In genomic region chr12:106480259-106480658, GRCh38 we compare ENCODE assay signal across 25 cellular contexts.
"Had no signal": no experiment of that assay in that cellular context is flagged by ENCODE, and none has a peak within 500 bp of the region (broad histone marks: within the 10 kb centered on the region; RNA-seq: fewer than 3 reads in every experiment).

No MANE protein-coding gene starts in this region.

- H3K27me3 ChIP-seq: gastrocnemius medialis, heart right ventricle, neural progenitor cell, pancreas, right lobe of liver, spleen, stomach, transverse colon had no signal

- H3K9me3 ChIP-seq: gastrocnemius medialis, heart right ventricle, pancreas, right lobe of liver, spleen, stomach, thoracic aorta, transverse colon had no signal

- ATAC-seq: effector memory CD8-positive, alpha-beta T cell; gastrocnemius medialis; heart right ventricle; left ventricle myocardium superior; natural killer cell treated with Interleukin-12 subunit alpha and Interleukin-12 subunit beta and Interleukin-15 and Interleukin-18, amount 100 ng/mL, for 72 hours; pancreas; right lobe of liver; stimulated activated naive B cell treated with anti-CD40 and anti-IgM and Interleukin-4, amounts not matched to agents 10 μg/mL and 1 μg/mL and 100 μg/mL, for 72 hours had no signal

- H3K27ac ChIP-seq: gastrocnemius medialis, heart right ventricle, neural progenitor cell, pancreas, right lobe of liver, spleen, stomach, thoracic aorta, transverse colon had no signal

- H3K4me2 ChIP-seq: neural progenitor cell had no signal

- H3K36me3 ChIP-seq: gastrocnemius medialis, neural progenitor cell, pancreas, right lobe of liver, thoracic aorta, transverse colon had no signal

- H2AFZ ChIP-seq: neural progenitor cell had no signal

- H3K9ac ChIP-seq: neural progenitor cell had no signal

- FAIRE-seq: colon, keratinocyte, pancreas had no signal

- H3K4me1 ChIP-seq: gastrocnemius medialis, heart right ventricle, pancreas, right lobe of liver, spleen, stomach, transverse colon had no signal

- H3K4me3 ChIP-seq: gastrocnemius medialis, heart right ventricle, lung, neural progenitor cell, pancreas, right lobe of liver, spleen, stomach, thoracic aorta, transverse colon had no signal

- DNase-seq: cerebellar nuclear complex; effector memory CD8-positive, alpha-beta T cell; erythroblast; gastrocnemius medialis; heart right ventricle; immature natural killer cell; left ventricle myocardium superior; mesenchymal stem cell; midbrain; pancreas; right lobe of liver; spleen; stimulated activated CD4-positive, alpha-beta T cell treated with anti-CD3 and anti-CD28 coated beads, Interleukin-15, amount 100 ng/mL, for 24 hours; stimulated activated CD4-positive, alpha-beta T cell treated with anti-CD3 and anti-CD28 coated beads, Interleukin-1b, Interleukin-23, amount 100 ng/mL, for 48 hours; stimulated activated CD4-positive, alpha-beta T cell treated with anti-CD3 and anti-CD28 coated beads, Interleukin-4, amount 100 ng/mL, for 24 hours; stimulated activated naive B cell treated with anti-CD40 and anti-IgM and Interleukin-4, amounts not matched to agents 10 μg/mL and 1 μg/mL and 100 μg/mL, for 72 hours; stomach; substantia nigra; transverse colon had no signal
